Comparison of ENCODE assay signal across 7 cellular contexts in the genomic region with DNA sequence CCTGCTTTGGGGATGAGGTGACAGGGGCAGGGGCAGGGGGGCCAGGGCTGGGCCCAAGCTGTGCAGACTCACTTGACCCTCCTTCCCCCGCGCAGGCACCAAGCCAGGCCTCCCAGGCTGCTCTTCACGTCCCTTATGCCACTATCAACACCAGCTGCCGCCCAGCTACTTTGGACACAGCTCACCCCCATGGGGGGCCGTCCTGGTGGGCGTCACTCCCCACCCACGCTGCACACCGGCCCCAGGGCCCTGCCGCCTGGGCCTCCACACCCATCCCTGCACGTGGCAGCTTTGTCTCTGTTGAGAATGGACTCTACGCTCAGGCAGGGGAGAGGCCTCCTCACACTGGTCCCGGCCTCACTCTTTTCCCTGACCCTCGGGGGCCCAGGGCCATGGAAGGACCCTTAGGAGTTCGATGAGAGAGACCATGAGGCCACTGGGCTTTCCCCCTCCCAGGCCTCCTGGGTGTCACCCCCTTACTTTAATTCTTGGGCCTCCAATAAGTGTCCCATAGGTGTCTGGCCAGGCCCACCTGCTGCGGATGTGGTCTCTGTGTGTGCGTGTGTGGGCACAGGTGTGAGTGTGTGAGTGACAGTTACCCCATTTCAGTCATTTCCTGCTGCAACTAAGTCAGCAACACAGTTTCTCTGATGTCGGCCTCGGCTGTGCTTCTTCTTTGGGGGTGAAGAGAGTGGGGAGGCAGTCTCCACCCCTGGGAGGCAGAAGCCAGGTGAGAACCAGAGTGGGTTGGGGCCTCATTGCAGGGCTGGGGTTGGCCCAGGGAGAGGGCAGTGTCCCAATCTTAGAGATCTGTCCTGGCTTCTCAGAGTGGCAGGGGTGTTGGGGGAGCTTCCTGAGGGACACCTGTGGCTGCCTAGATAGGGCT. TPM values are rescaled to one million over a fixed set of nuclear protein-coding genes. Genes with fewer than 3 reads are reported as not detected.
DNase-seq lines count a peak whose midpoint lies in the region; ATAC-seq and TF ChIP-seq lines count a peak whose summit lies in the region.

No MANE protein-coding gene starts in this region.

- peaks cover 52% of the 10 kb centered on the region for H3K36me3 Mint-ChIP-seq in activated naive CD4-positive, alpha-beta T cell treated with anti-CD3 and anti-CD28 coated beads, Interleukin-2, amount 10 ng/mL, durations not matched to agents 7 days and 5 days

- H3K9me2 ChIP-seq in OCI-LY1 (ENCODE audit: low read depth, low read length) = no peaks in the 10 kb centered on the region
- no peaks in the 10 kb centered on the region for H3K9me2 ChIP-seq in PC-3 (replicated peaks; ENCODE audit: low read length)

- TF ChIP-seq CTCF in OCI-LY1 (IDR thresholded peaks at IDR 0.05; ENCODE audit: low read length) (no peak), PC-3 (conservative IDR thresholded peaks at IDR 0.05; ENCODE audit: low read depth, low read length) (no peak)

- peaks cover 32% of the 10 kb centered on the region; the same call in 1 of the 2 replicates for H3K36me3 ChIP-seq in OCI-LY1 (ENCODE audit: insufficient read depth, low read length)
- no peaks in the 10 kb centered on the region for H3K36me3 ChIP-seq in PC-3 (ENCODE audit: low read depth, low read length)

- intact Hi-C loops in PC-3 (cut with micrococcal nuclease) = no loop called here

- H3K79me2 ChIP-seq in OCI-LY1 (ENCODE audit: insufficient read depth, low read length) (no peaks in the 10 kb centered on the region), PC-3 (ENCODE audit: low read length) (no peaks in the 10 kb centered on the region)

- H3F3A ChIP-seq in OCI-LY1 (ENCODE audit: insufficient read depth, low read length) = 0 out of 2 replicates have a peak, but pooled peaks cover 2% of the 10 kb centered on the region
- H3F3A ChIP-seq in PC-3 (ENCODE audit: low read length, unreplicated experiment) = no peaks in the 10 kb centered on the region

- peak overlapping the region; percentile 79 for H3K9ac ChIP-seq in OCI-LY1 (ENCODE audit: low read length)
- no peak overlapping the region for H3K9ac ChIP-seq in PC-3 (ENCODE audit: low read length)

- peak overlapping the region; percentile 87 for H3K4me3 Mint-ChIP-seq in activated naive CD4-positive, alpha-beta T cell treated with anti-CD3 and anti-CD28 coated beads, Interleukin-2, amount 10 ng/mL, durations not matched to agents 7 days and 5 days

- peak overlapping the region; percentile 75 for H3K4me3 ChIP-seq in OCI-LY1 (ENCODE audit: low read depth, low read length, poor library complexity, severe bottlenecking)
- no peak overlapping the region for H3K4me3 ChIP-seq in PC-3 (ENCODE audit: low read length)

- H3K4me2 ChIP-seq in OCI-LY1 (ENCODE audit: low read length) (peak overlapping the region; percentile 83), PC-3 (ENCODE audit: low read length) (no peak overlapping the region)

- no peak overlapping the region for H2AFZ ChIP-seq in OCI-LY1 (ENCODE audit: low read length)
- H2AFZ ChIP-seq in PC-3 (ENCODE audit: low read length) = no peak overlapping the region

- H3K9me3 ChIP-seq in OCI-LY1 (ENCODE audit: low read length) = no peaks in the 10 kb centered on the region
- H3K9me3 ChIP-seq in PC-3 (ENCODE audit: low read length) = no peaks in the 10 kb centered on the region

- BruUV-seq in PC-3 (replicated peaks; lab: Mats Ljungman, UMichigan) = no TSS peak

- no peaks in the 10 kb centered on the region for H3K9me3 Mint-ChIP-seq in activated naive CD4-positive, alpha-beta T cell treated with anti-CD3 and anti-CD28 coated beads, Interleukin-2, amount 10 ng/mL, durations not matched to agents 7 days and 5 days

- H3K4me1 ChIP-seq in OCI-LY1 (ENCODE audit: insufficient read depth, low read length, severe bottlenecking) = peaks cover 73% of the 10 kb centered on the region
- H3K4me1 ChIP-seq in PC-3 (ENCODE audit: insufficient read depth, low read length) = no peaks in the 10 kb centered on the region

- H3K27me3 Mint-ChIP-seq in activated naive CD4-positive, alpha-beta T cell treated with anti-CD3 and anti-CD28 coated beads, Interleukin-2, amount 10 ng/mL, durations not matched to agents 7 days and 5 days = no peaks in the 10 kb centered on the region

- H4K20me1 ChIP-seq in OCI-LY1 (ENCODE audit: insufficient read depth, low read length) = no peaks in the 10 kb centered on the region
- no peaks in the 10 kb centered on the region for H4K20me1 ChIP-seq in PC-3 (ENCODE audit: low read length)

- peak overlapping the region; percentile 97 for H3K27ac ChIP-seq in OCI-LY1 (ENCODE audit: low read depth, low read length, poor library complexity, severe bottlenecking)
- H3K27ac ChIP-seq in PC-3 (ENCODE audit: low read length) = no peak overlapping the region

- H3K27me3 ChIP-seq in OCI-LY1 (ENCODE audit: insufficient read depth, low read length) = no peaks in the 10 kb centered on the region
- H3K27me3 ChIP-seq in PC-3 (ENCODE audit: low read length) = no peaks in the 10 kb centered on the region

- peak overlapping the region; percentile 97 for H3K27ac Mint-ChIP-seq in activated naive CD4-positive, alpha-beta T cell treated with anti-CD3 and anti-CD28 coated beads, Interleukin-2, amount 10 ng/mL, durations not matched to agents 7 days and 5 days

- DNase-seq in activated naive CD4-positive, alpha-beta T cell treated with anti-CD3 and anti-CD28 coated beads, Interleukin-2, amount 10 ng/mL, durations not matched to agents 7 days and 5 days = peak; percentile 88
- peak; percentile 58 to 71 (median 66) for DNase-seq in stimulated activated CD4-positive, alpha-beta T cell treated with anti-CD3 and anti-CD28 coated beads, TNF-alpha, amount 100 ng/mL, for 4 hours (ENCODE audit: low read depth in 3 of 3)
- no peak for DNase-seq in SKM-1 (lab: John Stamatoyannopoulos, UW; ENCODE audit: unreplicated experiment)
- DNase-seq in NCI-H748 treated with DMSO at 0.1 percent for 48 hours (lab: John Stamatoyannopoulos, UW) = no peak
- no peak for DNase-seq in PC-3

- POLR2A ChIA-PET in PC-3 (lab: Charles Lee; ENCODE audit: unreplicated experiment) = no interaction called here

- CTCF ChIA-PET in activated naive CD4-positive, alpha-beta T cell treated with anti-CD3 and anti-CD28 coated beads, Interleukin-2, amount 10 ng/mL, durations not matched to agents 7 days and 5 days (lab: Charles Lee) = interaction anchor here (0.5 to 2.3 kb wide), 4 partner anchors 12 to 88 kb away, joined by 3 to 13 read pairs (median 4); no protein-coding TSS in a partner anchor
- CTCF ChIA-PET in PC-3 (lab: Charles Lee) = interaction anchor here (0.6 kb wide), 1 partner anchor 584 kb away, joined by 3 read pairs; no protein-coding TSS in a partner anchor

- ATAC-seq in GM21390 (IDR thresholded peaks at IDR 0.05; ENCODE audit: unreplicated experiment) = peak; percentile 52
- no peak for ATAC-seq in PC-3

- peaks cover 71% of the 10 kb centered on the region for H3K4me1 Mint-ChIP-seq in activated naive CD4-positive, alpha-beta T cell treated with anti-CD3 and anti-CD28 coated beads, Interleukin-2, amount 10 ng/mL, durations not matched to agents 7 days and 5 days

RNA-seq across cellular contexts. Expression of gene PVRIG, which starts 1.3 kb away (rescaled TPM):
- not detected in 2 replicates for total RNA-seq in PC-3 (2014; rRNA removed)

RNA-seq across cellular contexts. Expression of gene STAG3, which starts 43.4 kb away (rescaled TPM):
- 0.07 and 1.2 TPM in 2 replicates for total RNA-seq in PC-3 (2014; rRNA removed)

RNA-seq across cellular contexts. Expression of gene GPC2, which starts 43.9 kb away (rescaled TPM):
- 1.6 and 2.3 TPM in 2 replicates for total RNA-seq in PC-3 (2014; rRNA removed)

RNA-seq across cellular contexts. Expression of gene GAL3ST4, which starts 52.7 kb away (rescaled TPM):
- total RNA-seq in PC-3 (2014; rRNA removed) = 0.23 and 1.1 TPM in 2 replicates

Comparison
In these comparisons a context has a peak if more than half of its experiments do, and no peak if none do; other contexts are left out.
1. DNase-seq: peak in activated naive CD4-positive, alpha-beta T cell treated with anti-CD3 and anti-CD28 coated beads, Interleukin-2, amount 10 ng/mL, durations not matched to agents 7 days and 5 days (single experiment) and stimulated activated CD4-positive, alpha-beta T cell treated with anti-CD3 and anti-CD28 coated beads, TNF-alpha, amount 100 ng/mL, for 4 hours (3 of 3); none in SKM-1 (single experiment), NCI-H748 treated with DMSO at 0.1 percent for 48 hours (single experiment) and PC-3 (single experiment).